28 cellular contexts compared by ENCODE assay signal in genomic region chr12:105399428-105400081, GRCh38.
"Had no signal": no experiment of that assay in that cellular context is flagged by ENCODE, and none has a peak within 500 bp of the region (broad histone marks: within the 10 kb centered on the region; RNA-seq: fewer than 3 reads in every experiment).

No MANE protein-coding gene starts in this region.

- H3K4me3 Mint-ChIP-seq: activated CD8-positive, alpha-beta T cell treated with anti-CD3 and anti-CD28 coated beads for 36 hours; activated T-cell treated with anti-CD3 and anti-CD28 coated beads, Interleukin-2, amount 50 U/mL, for 72 hours; central memory CD8-positive, alpha-beta T cell had no signal

- H3K27me3 ChIP-seq: ascending aorta, body of pancreas, Peyer's patch, SJCRH30 had no signal

- H3K27me3 Mint-ChIP-seq: activated CD8-positive, alpha-beta T cell treated with anti-CD3 and anti-CD28 coated beads for 36 hours; central memory CD8-positive, alpha-beta T cell had no signal

- H3K36me3 ChIP-seq: Peyer's patch, SJCRH30, WERI-Rb-1 had no signal

- ATAC-seq: activated CD4-positive, CD25-positive, alpha-beta regulatory T cell treated with anti-CD3 and anti-CD28 coated beads, Interleukin-2, amount 50 U/mL, for 24 hours; activated CD8-positive, alpha-beta T cell treated with anti-CD3 and anti-CD28 coated beads for 36 hours; activated T-cell treated with anti-CD3 and anti-CD28 coated beads, Interleukin-2, amount 50 U/mL, for 72 hours; body of pancreas had no signal

- H3K4me3 ChIP-seq: ascending aorta, body of pancreas, Peyer's patch, SJCRH30 had no signal

- H3K9ac ChIP-seq: SK-N-SH had no signal

- H3K4me1 Mint-ChIP-seq: central memory CD8-positive, alpha-beta T cell had no signal

- H3K4me2 ChIP-seq: SK-N-SH had no signal

- H3K27ac ChIP-seq: ascending aorta, body of pancreas, Peyer's patch, RWPE1, SJCRH30, WERI-Rb-1 had no signal

- H3K27ac Mint-ChIP-seq: activated CD8-positive, alpha-beta T cell treated with anti-CD3 and anti-CD28 coated beads for 36 hours; activated T-cell treated with anti-CD3 and anti-CD28 coated beads, Interleukin-2, amount 50 U/mL, for 72 hours; activated T-helper 2 cell treated with anti-CD3 and anti-CD28 coated beads, Interferon-gamma antibody, Interleukin-2, Interleukin-4, amounts not matched to agents 10 μg/mL and 5 μg/mL and 100 μg/mL, durations not matched to agents 14 hours and 24 hours and 36 hours had no signal

- DNase-seq: activated CD4-positive, alpha-beta T cell treated with anti-CD3 and anti-CD28 coated beads for 4 hours; activated CD8-positive, alpha-beta memory T cell treated with anti-CD3 and anti-CD28 coated beads, Interleukin-2, amount 50 U/mL, for 4 hours; activated CD8-positive, alpha-beta T cell treated with anti-CD3 and anti-CD28 coated beads for 36 hours; activated naive CD4-positive, alpha-beta T cell treated with anti-CD3 and anti-CD28 coated beads, Interleukin-2, amount 50 U/mL, for 16 hours; activated T-cell treated with anti-CD3 and anti-CD28 coated beads, Interleukin-2, amount 50 U/mL, for 72 hours; amniotic stem cell; body of pancreas; KG1; NCI-H1092; NCI-H1417; NCI-H1930; NCI-H2171 treated with DMSO at 0.1 percent for 48 hours; NCI-H226; NCI-H510A; NCI-H526 treated with DMSO at 0.1 percent for 48 hours; NCI-H82; NK-92 treated with Interleukin-12 subunit alpha and Interleukin-12 subunit beta, amount 100 ng/mL, for 24 hours; Peyer's patch; Right ventricle myocardium superior; SJCRH30; SK-N-SH; T-helper 1 cell; WERI-Rb-1 had no signal

- H3K9me3 ChIP-seq: ascending aorta, body of pancreas, Peyer's patch, SJCRH30, SK-N-SH had no signal

- H3K4me1 ChIP-seq: Peyer's patch, SJCRH30 had no signal
